1 cellular context compared by ENCODE assay signal in the genomic region with DNA sequence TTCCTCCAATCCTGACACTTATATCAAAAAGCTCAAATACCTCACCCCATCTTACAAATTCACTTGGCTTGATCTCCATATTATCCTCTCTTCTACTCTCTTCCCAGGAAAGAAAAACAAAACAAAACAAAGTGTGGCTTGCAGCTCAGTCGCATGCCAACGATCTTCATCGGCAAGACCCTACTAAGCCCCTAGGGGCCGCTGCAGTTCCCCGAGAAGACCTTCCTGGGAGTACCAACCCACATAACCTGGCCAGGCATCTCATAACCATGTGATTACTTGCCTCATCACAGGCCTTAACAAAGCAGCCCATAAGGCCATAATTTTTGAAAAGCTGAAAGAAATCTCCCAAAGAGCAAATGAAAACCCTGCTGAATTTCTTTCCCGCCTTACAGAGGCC.
A peak's percentile ranks its signal among the peaks of the same experiment; 100 is the strongest.
TF ChIP-seq lines count a peak whose summit lies in the region.

No MANE protein-coding gene starts in this region.

TF ChIP-seq in K562, 482 proteins besides CTCF, POLR2A, EP300 and RAD21 (continued from another document):
- TF ChIP-seq, protein P1, sequence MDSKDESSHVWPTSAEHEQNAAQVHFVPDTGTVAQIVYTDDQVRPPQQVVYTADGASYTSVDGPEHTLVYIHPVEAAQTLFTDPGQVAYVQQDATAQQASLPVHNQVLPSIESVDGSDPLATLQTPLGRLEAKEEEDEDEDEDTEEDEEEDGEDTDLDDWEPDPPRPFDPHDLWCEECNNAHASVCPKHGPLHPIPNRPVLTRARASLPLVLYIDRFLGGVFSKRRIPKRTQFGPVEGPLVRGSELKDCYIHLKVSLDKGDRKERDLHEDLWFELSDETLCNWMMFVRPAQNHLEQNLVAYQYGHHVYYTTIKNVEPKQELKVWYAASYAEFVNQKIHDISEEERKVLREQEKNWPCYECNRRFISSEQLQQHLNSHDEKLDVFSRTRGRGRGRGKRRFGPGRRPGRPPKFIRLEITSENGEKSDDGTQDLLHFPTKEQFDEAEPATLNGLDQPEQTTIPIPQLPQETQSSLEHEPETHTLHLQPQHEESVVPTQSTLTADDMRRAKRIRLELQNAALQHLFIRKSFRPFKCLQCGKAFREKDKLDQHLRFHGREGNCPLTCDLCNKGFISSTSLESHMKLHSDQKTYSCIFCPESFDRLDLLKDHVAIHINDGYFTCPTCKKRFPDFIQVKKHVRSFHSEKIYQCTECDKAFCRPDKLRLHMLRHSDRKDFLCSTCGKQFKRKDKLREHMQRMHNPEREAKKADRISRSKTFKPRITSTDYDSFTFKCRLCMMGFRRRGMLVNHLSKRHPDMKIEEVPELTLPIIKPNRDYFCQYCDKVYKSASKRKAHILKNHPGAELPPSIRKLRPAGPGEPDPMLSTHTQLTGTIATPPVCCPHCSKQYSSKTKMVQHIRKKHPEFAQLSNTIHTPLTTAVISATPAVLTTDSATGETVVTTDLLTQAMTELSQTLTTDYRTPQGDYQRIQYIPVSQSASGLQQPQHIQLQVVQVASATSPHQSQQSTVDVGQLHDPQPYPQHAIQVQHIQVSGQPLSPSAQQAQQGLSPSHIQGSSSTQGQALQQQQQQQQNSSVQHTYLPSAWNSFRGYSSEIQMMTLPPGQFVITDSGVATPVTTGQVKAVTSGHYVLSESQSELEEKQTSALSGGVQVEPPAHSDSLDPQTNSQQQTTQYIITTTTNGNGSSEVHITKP (IDR thresholded peaks at IDR 0.05; ENCODE audit: partially characterized antibody): peak; percentile 22
- 0 out of 2 replicates have a peak, but pooled peaks have one; percentile 8 for TF ChIP-seq TEAD4 (IDR thresholded peaks at IDR 0.05; ENCODE audit: low read length)
- TF ChIP-seq TEAD4 (CRISPR knock-in tag; IDR thresholded peaks at IDR 0.05; ENCODE audit: borderline replicate concordance): no peak
- TF ChIP-seq SMC3 (conservative IDR thresholded peaks at IDR 0.05; ENCODE audit: insufficient read depth, low read depth, low read length): 0 out of 2 replicates have a peak, but pooled peaks have one; percentile 45
